In genomic region chr14:92523752-92524151, GRCh38 we compare ENCODE assay signal across 12 cellular contexts.
"Had no signal": no experiment of that assay in that cellular context is flagged by ENCODE, and none has a peak within 500 bp of the region (broad histone marks: within the 10 kb centered on the region; RNA-seq: fewer than 3 reads in every experiment).

No MANE protein-coding gene starts in this region.

- H3K27ac ChIP-seq: breast epithelium, esophagus muscularis mucosa, prostate gland, WERI-Rb-1 had no signal

- H3K4me1 ChIP-seq: breast epithelium, prostate gland had no signal

- H3K36me3 ChIP-seq: breast epithelium, esophagus muscularis mucosa, prostate gland, WERI-Rb-1 had no signal

- H3K27me3 Mint-ChIP-seq: activated naive CD8-positive, alpha-beta T cell; stimulated activated naive CD8-positive, alpha-beta T cell treated with anti-CD3 and anti-CD28 coated beads, Interleukin-15, amount 100 ng/mL, for 72 hours had no signal

- H3K4me3 Mint-ChIP-seq: activated naive CD8-positive, alpha-beta T cell; stimulated activated naive CD8-positive, alpha-beta T cell treated with anti-CD3 and anti-CD28 coated beads, Interleukin-15, amount 100 ng/mL, for 72 hours had no signal

- DNase-seq: activated CD4-positive, alpha-beta T cell treated with anti-CD3 and anti-CD28 coated beads for 4 hours; activated T-cell treated with anti-CD3 and anti-CD28 coated beads for 4 hours; aorta; hypothalamus; stimulated activated CD4-positive, alpha-beta T cell treated with anti-CD3 and anti-CD28 coated beads, Interleukin-2, amount 100 ng/mL, for 48 hours; stimulated activated naive CD8-positive, alpha-beta T cell treated with anti-CD3 and anti-CD28 coated beads, Interleukin-15, amount 100 ng/mL, for 72 hours; T-helper 9 cell; WERI-Rb-1 had no signal

- H3K4me3 ChIP-seq: breast epithelium, esophagus muscularis mucosa, prostate gland had no signal

- H3K9me3 ChIP-seq: breast epithelium, esophagus muscularis mucosa, prostate gland had no signal

- H3K27me3 ChIP-seq: breast epithelium, esophagus muscularis mucosa had no signal
